8 cellular contexts compared by ENCODE assay signal in the genomic region with DNA sequence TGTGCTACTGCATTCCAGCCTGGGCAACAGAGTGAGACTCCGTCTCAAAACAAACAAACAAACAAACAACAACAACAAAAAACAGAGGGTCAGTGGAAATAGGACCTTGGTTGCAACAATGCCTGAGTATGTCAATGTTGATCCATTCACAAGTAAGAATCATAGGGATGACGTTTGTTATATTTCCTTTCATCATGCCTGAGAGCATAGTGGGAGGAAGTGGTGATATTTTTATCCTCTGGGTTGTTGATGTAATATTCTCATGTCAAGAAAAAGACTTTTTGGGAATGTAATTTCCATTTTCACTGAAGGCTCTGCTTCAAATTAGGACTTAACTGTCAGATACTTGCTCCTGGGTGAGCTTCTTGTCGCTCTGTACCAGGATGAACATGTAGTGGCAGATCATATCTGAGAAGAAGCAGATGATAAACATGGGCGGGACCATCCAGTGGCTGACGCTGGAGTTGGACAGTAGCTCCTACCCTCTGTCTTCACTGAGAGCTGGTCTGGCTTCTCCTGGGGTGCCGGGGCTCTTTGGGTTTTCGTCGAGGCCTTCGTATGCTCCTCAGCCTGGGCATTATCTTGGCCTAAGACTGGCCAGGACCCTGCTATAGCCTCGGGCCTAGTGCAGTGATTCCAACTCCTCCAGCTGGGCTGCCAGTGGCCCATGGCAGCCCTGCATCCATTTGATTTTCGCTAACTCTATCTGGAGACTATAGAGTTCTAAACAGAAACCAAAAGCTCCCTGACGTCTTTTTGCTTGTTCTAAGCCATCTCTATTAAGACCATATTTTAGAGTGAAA. TPM values are rescaled to one million over a fixed set of nuclear protein-coding genes. Genes with fewer than 3 reads are reported as not detected.
DNase-seq lines count a peak whose midpoint lies in the region; ATAC-seq lines count a peak whose summit lies in the region.

No MANE protein-coding gene starts in this region.

- ATAC-seq in aorta (ENCODE audit: low FRiP score) = peak; percentile 63
- ATAC-seq in HG02885 (IDR thresholded peaks at IDR 0.05; ENCODE audit: poor library complexity, unreplicated experiment) = no peak

- H3K36me3 ChIP-seq in CD4-positive, alpha-beta memory T cell (ENCODE audit: insufficient read depth, low read length) = peaks cover 4% of the 10 kb centered on the region
- H3K36me3 ChIP-seq in aorta (ENCODE audit: control insufficient read depth in 1 of 2, insufficient read depth in 2 of 2, low read length in 1 of 2) = peaks cover 0 to 3% of the 10 kb centered on the region in 2 donors

- peak overlapping the region; percentile 70 for H3K27ac ChIP-seq in CD4-positive, alpha-beta memory T cell (ENCODE audit: low read depth, low read length)
- peak overlapping the region in 1 of 2 donors; percentile 50 for H3K27ac ChIP-seq in aorta (ENCODE audit: low read depth in 1 of 2, low read length in 2 of 2)

- POLR2A ChIA-PET in CD4-positive, alpha-beta memory T cell (lab: Charles Lee; ENCODE audit: partially characterized antibody) = interaction anchor here (0.9 to 4.9 kb wide), 7 partner anchors 9 to 319 kb away, joined by 3 to 54 read pairs (median 7); a partner anchor contains a TSS

- no peaks in the 10 kb centered on the region for H3K9me3 ChIP-seq in CD4-positive, alpha-beta memory T cell (ENCODE audit: control insufficient read depth in 1 of 2, low read length in 2 of 2)
- no peaks in the 10 kb centered on the region for H3K9me3 ChIP-seq in aorta (ENCODE audit: control insufficient read depth, low read length)

- CTCF ChIA-PET in CD4-positive, alpha-beta memory T cell (lab: Charles Lee; ENCODE audit: partially characterized antibody) = interaction anchor here (0.5 to 2.1 kb wide), 8 partner anchors 9 to 148 kb away, joined by 3 to 6 read pairs (median 4); no protein-coding TSS in a partner anchor

- peak overlapping the region; percentile 26 to 39 for H3K4me3 ChIP-seq in CD4-positive, alpha-beta memory T cell (ENCODE audit: low read length in 2 of 2)
- H3K4me3 ChIP-seq in aorta (ENCODE audit: low read length in 2 of 2) = no peak overlapping the region

- peaks cover 20 to 36% of the 10 kb centered on the region in 2 donors for H3K36me3 Mint-ChIP-seq in CD4-positive, alpha-beta memory T cell

- no peaks in the 10 kb centered on the region for H3K9me3 Mint-ChIP-seq in CD4-positive, alpha-beta memory T cell

- no peaks in the 10 kb centered on the region for H3K27me3 Mint-ChIP-seq in CD4-positive, alpha-beta memory T cell

- H3K27ac Mint-ChIP-seq in CD4-positive, alpha-beta memory T cell = peak overlapping the region; percentile 94 to 99 (median 98)

- DNase-seq in CD4-positive, alpha-beta memory T cell = peak; percentile 31 to 66 (median 40)
- peak; percentile 87 for DNase-seq in OCI-M1 (lab: John Stamatoyannopoulos, UW)
- peak; percentile 26 for DNase-seq in central memory CD4-positive, alpha-beta T cell
- DNase-seq in lung microvascular endothelial cell (ENCODE audit: low read depth in 2 of 2) = peak; percentile 67 to 70
- DNase-seq in aorta = no peak
- no peak for DNase-seq in NCI-H2107 (lab: John Stamatoyannopoulos, UW)
- DNase-seq in stimulated activated CD4-positive, alpha-beta T cell treated with anti-CD3 and anti-CD28 coated beads, Interleukin-4, amount 100 ng/mL, for 4 hours = no peak

- WGBS in aorta, 2 donors = 61 to 66% methylated on average over 12 of the region's 12 CpGs

- intact Hi-C loops in CD4-positive, alpha-beta memory T cell (cut with micrococcal nuclease) = loop anchor here (1.0 to 2.0 kb wide), 2 partner anchors 20 to 47 kb away; a partner anchor contains a TSS
- intact Hi-C loops in aorta (cut with DNase I) = no loop called here

- peaks cover 32 to 48% (median 41%) of the 10 kb centered on the region in 4 donors for H3K4me1 Mint-ChIP-seq in CD4-positive, alpha-beta memory T cell

- peaks cover 26% of the 10 kb centered on the region for H3K4me1 ChIP-seq in CD4-positive, alpha-beta memory T cell (ENCODE audit: insufficient read depth, low read length)
- H3K4me1 ChIP-seq in aorta (ENCODE audit: control insufficient read depth in 1 of 2, insufficient read depth in 2 of 2, low read length in 2 of 2) = peaks cover 3 to 4% of the 10 kb centered on the region in 2 donors

- peak overlapping the region; percentile 83 to 91 (median 86) for H3K4me3 Mint-ChIP-seq in CD4-positive, alpha-beta memory T cell

- no peaks in the 10 kb centered on the region for H3K27me3 ChIP-seq in CD4-positive, alpha-beta memory T cell (ENCODE audit: insufficient read depth, low read length)
- no peaks in the 10 kb centered on the region for H3K27me3 ChIP-seq in aorta (ENCODE audit: control insufficient read depth in 1 of 2, insufficient read depth in 2 of 2, low read length in 1 of 2)

RNA-seq across cellular contexts. Expression of a gene that starts 19.6 kb away (rescaled TPM):
- 10 to 100 TPM; 59.2 to 64.4 TPM for total RNA-seq in CD4-positive, alpha-beta memory T cell
- 100 to 1,000 TPM; 115 to 141 TPM for polyA plus RNA-seq in CD4-positive, alpha-beta memory T cell
- 48.2 and 52.8 TPM in 2 replicates for total RNA-seq in lung microvascular endothelial cell
- total RNA-seq in aorta = 10 to 100 TPM; 45.8 to 55.0 TPM
- polyA plus RNA-seq in aorta = 10 to 100 TPM; 41.5 to 75.0 TPM

RNA-seq across cellular contexts. Expression of a gene that starts 58.2 kb away (rescaled TPM):
- 10 to 100 TPM; 55.2 to 57.3 TPM for total RNA-seq in CD4-positive, alpha-beta memory T cell
- 10 to 100 TPM; 19.2 to 30.1 TPM for polyA plus RNA-seq in CD4-positive, alpha-beta memory T cell
- total RNA-seq in lung microvascular endothelial cell = 12.4 and 22.4 TPM in 2 replicates
- 10 to 100 TPM; 26.3 to 40.4 TPM for total RNA-seq in aorta
- polyA plus RNA-seq in aorta = 10 to 100 TPM in 1 of 2 donors, 1 to 10 TPM in 1; 7.1 to 13.5 TPM

Comparison
In these comparisons a context has a peak if more than half of its experiments do, and no peak if none do; other contexts are left out.
1. DNase-seq: peak in CD4-positive, alpha-beta memory T cell (5 of 5), OCI-M1 (single experiment), central memory CD4-positive, alpha-beta T cell (single experiment) and lung microvascular endothelial cell (2 of 2); none in aorta (0 of 2), NCI-H2107 (single experiment) and stimulated activated CD4-positive, alpha-beta T cell treated with anti-CD3 and anti-CD28 coated beads, Interleukin-4, amount 100 ng/mL, for 4 hours (0 of 2).
2. H3K4me3 ChIP-seq: peak in CD4-positive, alpha-beta memory T cell (2 of 2); none in aorta (0 of 2).